In the genomic region with DNA sequence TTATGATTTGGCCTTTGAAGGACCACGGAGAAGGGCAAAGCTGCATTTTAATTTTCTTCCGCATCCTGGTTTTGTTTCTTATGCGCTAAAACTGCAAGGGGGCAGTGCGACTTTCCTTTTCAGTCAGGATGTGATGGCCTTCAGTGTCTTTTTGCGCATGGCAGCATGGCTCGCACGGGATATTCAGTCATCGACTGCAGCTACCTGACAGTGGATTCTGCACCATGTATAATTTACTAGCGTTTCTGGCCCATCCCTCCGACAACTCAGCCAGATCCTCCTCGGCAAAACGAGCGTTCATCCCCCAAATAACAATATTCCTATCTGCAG, we compare ENCODE assay signal across 15 cellular contexts. TPM values are rescaled to one million over a fixed set of nuclear protein-coding genes. Genes with fewer than 3 reads are reported as not detected.
A peak's percentile ranks its signal among the peaks of the same experiment; 100 is the strongest.
DNase-seq lines count a peak whose midpoint lies in the region; ATAC-seq, FAIRE-seq and TF ChIP-seq lines count a peak whose summit lies in the region.
"Had no signal": no experiment of that assay in that cellular context is flagged by ENCODE, and none has a peak within 500 bp of the region (broad histone marks: within the 10 kb centered on the region; RNA-seq: fewer than 3 reads in every experiment).

No MANE protein-coding gene starts in this region.

- peak overlapping the region; percentile 79 for H3K4me3 Mint-ChIP-seq in astrocyte (ENCODE audit: unreplicated experiment)
- H3K4me3 Mint-ChIP-seq: activated CD8-positive, alpha-beta T cell treated with anti-CD3 and anti-CD28 coated beads, Interleukin-2, amount 10 ng/mL, durations not matched to agents 7 days and 5 days; activated naive CD8-positive, alpha-beta T cell had no signal

- intact Hi-C loops in left ventricle myocardium inferior (cut with micrococcal nuclease): no loop called here
- intact Hi-C loops in right cardiac atrium (cut with DNase I): no loop called here
- intact Hi-C loops in lower lobe of right lung (cut with DNase I): no loop called here

- H3K9me3 Mint-ChIP-seq in astrocyte (ENCODE audit: unreplicated experiment): peaks cover 3% of the 10 kb centered on the region

- no peak overlapping the region for H2AFZ ChIP-seq in astrocyte (ENCODE audit: low read depth, low read length)

- no peaks in the 10 kb centered on the region for H3K36me3 ChIP-seq in left ventricle myocardium inferior
- H3K36me3 ChIP-seq in astrocyte (ENCODE audit: insufficient read depth, low read length): no peaks in the 10 kb centered on the region
- no peaks in the 10 kb centered on the region for H3K36me3 ChIP-seq in lower lobe of right lung
- H3K36me3 ChIP-seq: upper lobe of left lung had no signal

- H3K4me3 ChIP-seq in left ventricle myocardium inferior: peak overlapping the region; percentile 52
- no peak overlapping the region for H3K4me3 ChIP-seq in right cardiac atrium (ENCODE audit: low read length)
- H3K4me3 ChIP-seq in astrocyte (ENCODE audit: insufficient read depth, low read depth, low read length): no peak overlapping the region
- peak overlapping the region; percentile 35 for H3K4me3 ChIP-seq in lower lobe of right lung

- ATAC-seq in right cardiac atrium: no peak
- no peak for ATAC-seq in lower lobe of right lung
- ATAC-seq in HG02981 (IDR thresholded peaks at IDR 0.05; ENCODE audit: unreplicated experiment): no peak
- no peak for ATAC-seq in GM19395 (IDR thresholded peaks at IDR 0.05; ENCODE audit: unreplicated experiment)
- ATAC-seq: activated CD8-positive, alpha-beta T cell treated with anti-CD3 and anti-CD28 coated beads, Interleukin-2, amount 10 ng/mL, durations not matched to agents 7 days and 5 days had no signal

- H4K20me1 ChIP-seq in astrocyte (ENCODE audit: insufficient read depth, low read length): no peaks in the 10 kb centered on the region

- peaks cover 8% of the 10 kb centered on the region for H3K4me1 Mint-ChIP-seq in astrocyte (ENCODE audit: low read depth, unreplicated experiment)

- no peaks in the 10 kb centered on the region for H3K79me2 ChIP-seq in astrocyte (ENCODE audit: insufficient read depth, low read length)

- H3K27ac ChIP-seq in left ventricle myocardium inferior (replicated peaks) (no peak overlapping the region), right cardiac atrium (ENCODE audit: low read length) (no peak overlapping the region), astrocyte (ENCODE audit: low read depth, low read length) (no peak overlapping the region), lower lobe of right lung (no peak overlapping the region)
- H3K27ac ChIP-seq: upper lobe of left lung had no signal

- H3K9ac ChIP-seq in astrocyte (ENCODE audit: low read length): no peak overlapping the region

- H3K27me3 ChIP-seq in left ventricle myocardium inferior (ENCODE audit: low read depth) (peaks cover 99% of the 10 kb centered on the region), right cardiac atrium (ENCODE audit: control insufficient read depth, insufficient read depth) (peaks cover 4% of the 10 kb centered on the region), astrocyte (ENCODE audit: insufficient read depth, low read length) (peaks cover 48% of the 10 kb centered on the region), lower lobe of right lung (ENCODE audit: low read depth) (peaks cover 60% of the 10 kb centered on the region)

- H3K27me3 Mint-ChIP-seq in astrocyte (ENCODE audit: low read depth, unreplicated experiment): peaks cover 51% of the 10 kb centered on the region

- peak overlapping the region; percentile 76 for H3K4me2 ChIP-seq in astrocyte (ENCODE audit: low read length)

- no peak overlapping the region for H3K27ac Mint-ChIP-seq in astrocyte (ENCODE audit: unreplicated experiment)
- H3K27ac Mint-ChIP-seq: activated CD8-positive, alpha-beta T cell treated with anti-CD3 and anti-CD28 coated beads, Interleukin-2, amount 10 ng/mL, durations not matched to agents 7 days and 5 days; activated naive CD8-positive, alpha-beta T cell had no signal

- no peak for TF ChIP-seq CTCF in left ventricle myocardium inferior (IDR thresholded peaks at IDR 0.05; ENCODE audit: borderline replicate concordance)
- no peak for TF ChIP-seq CTCF in astrocyte (IDR thresholded peaks at IDR 0.05; ENCODE audit: insufficient read depth, low read depth, low read length)
- no peak for TF ChIP-seq CTCF in lower lobe of right lung (IDR thresholded peaks at IDR 0.05)

- H3K4me1 ChIP-seq in left ventricle myocardium inferior (peaks cover 28% of the 10 kb centered on the region), right cardiac atrium (ENCODE audit: control insufficient read depth, insufficient read depth, low read length) (peaks cover 4% of the 10 kb centered on the region), astrocyte (ENCODE audit: insufficient read depth, low read length) (peaks cover 3% of the 10 kb centered on the region), lower lobe of right lung (peaks cover 30% of the 10 kb centered on the region)

- no peaks in the 10 kb centered on the region for H3K9me3 ChIP-seq in left ventricle myocardium inferior (replicated peaks)
- H3K9me3 ChIP-seq in right cardiac atrium (ENCODE audit: control insufficient read depth, low read length): no peaks in the 10 kb centered on the region
- H3K9me3 ChIP-seq in astrocyte (ENCODE audit: insufficient read depth, low read depth, low read length): no peaks in the 10 kb centered on the region
- H3K9me3 ChIP-seq in lower lobe of right lung: no peaks in the 10 kb centered on the region
- H3K9me3 ChIP-seq: upper lobe of left lung had no signal

- FAIRE-seq in astrocyte (lab: Jason Lieb, UNC): no peak

- DNase-seq in left ventricle myocardium inferior (no peak), right cardiac atrium (no peak), astrocyte (ENCODE audit: low read depth) (no peak), lower lobe of right lung (no peak), NCI-H146 treated with DMSO at 0.1 percent for 48 hours (lab: John Stamatoyannopoulos, UW; ENCODE audit: unreplicated experiment) (no peak)
- no peak for DNase-seq in activated CD4-positive, CD25-positive, alpha-beta regulatory T cell (lab: John Stamatoyannopoulos, UW)
- DNase-seq: activated CD8-positive, alpha-beta T cell treated with anti-CD3 and anti-CD28 coated beads, Interleukin-2, amount 10 ng/mL, durations not matched to agents 7 days and 5 days; cortex of kidney; NCI-H2171 treated with DMSO at 0.1 percent for 48 hours had no signal

- no peaks in the 10 kb centered on the region for H3K36me3 Mint-ChIP-seq in astrocyte (ENCODE audit: low read depth, unreplicated experiment)
- H3K36me3 Mint-ChIP-seq: activated naive CD8-positive, alpha-beta T cell had no signal

- WGBS in right cardiac atrium: 17% methylated on average over 13 of the region's 13 CpGs

RNA-seq across cellular contexts. Expression of gene LAMP5, which starts 2.2 kb away (rescaled TPM):
- not detected for total RNA-seq in left ventricle myocardium inferior
- not detected for total RNA-seq in right cardiac atrium
- polyA plus RNA-seq in right cardiac atrium: 0.07 TPM
- total RNA-seq in astrocyte: 2.3 and 4.7 TPM in 2 replicates
- 0.41 TPM for total RNA-seq in lower lobe of right lung
- total RNA-seq: activated CD8-positive, alpha-beta T cell treated with anti-CD3 and anti-CD28 coated beads, Interleukin-2, amount 10 ng/mL, durations not matched to agents 7 days and 5 days; lung microvascular endothelial cell; T-helper 2 cell treated with Interferon-gamma antibody and Interleukin-4, amounts not matched to agents 100 ng/mL and 5 ng/mL, for 36 hours had no signal

Comparison
In these comparisons a context has a peak if more than half of its experiments do, and no peak if none do; other contexts are left out.
1. H3K4me3 ChIP-seq: peak in left ventricle myocardium inferior (single experiment) and lower lobe of right lung (single experiment); none in right cardiac atrium (single experiment) and astrocyte (single experiment).